14 cellular contexts compared by ENCODE assay signal in genomic region chr2:206798009-206798408, GRCh38. TPM values are rescaled to one million over a fixed set of nuclear protein-coding genes. Genes with fewer than 3 reads are reported as not detected.
A peak's percentile ranks its signal among the peaks of the same experiment; 100 is the strongest.
DNase-seq lines count a peak whose midpoint lies in the region; ATAC-seq and TF ChIP-seq lines count a peak whose summit lies in the region.
"Had no signal": no experiment of that assay in that cellular context is flagged by ENCODE, and none has a peak within 500 bp of the region (broad histone marks: within the 10 kb centered on the region; RNA-seq: fewer than 3 reads in every experiment).

No MANE protein-coding gene starts in this region.

- peak overlapping the region; percentile 5 for H3K27ac Mint-ChIP-seq in activated T-helper 17 cell treated with anti-CD3 and anti-CD28 coated beads, Interleukin-2, amount 50 U/mL, for 72 hours
- H3K27ac Mint-ChIP-seq: T-helper 1 cell treated with Interleukin-12 subunit alpha and Interleukin-12 subunit beta and Interleukin-4 antibody, amounts not matched to agents 30 μg/mL and 1 μg/mL, for 36 hours had no signal

- H3K27ac ChIP-seq in gastrocnemius medialis (no peak overlapping the region), caudate nucleus (ENCODE audit: low read depth, low read length) (no peak overlapping the region)
- H3K27ac ChIP-seq: testis had no signal

- H3K9me3 Mint-ChIP-seq in activated T-helper 17 cell treated with anti-CD3 and anti-CD28 coated beads, Interleukin-2, amount 50 U/mL, for 72 hours, result no peaks in the 10 kb centered on the region
- H3K9me3 Mint-ChIP-seq: T-helper 1 cell treated with Interleukin-12 subunit alpha and Interleukin-12 subunit beta and Interleukin-4 antibody, amounts not matched to agents 30 μg/mL and 1 μg/mL, for 36 hours had no signal

- H3K4me1 Mint-ChIP-seq in activated T-helper 17 cell treated with anti-CD3 and anti-CD28 coated beads, Interleukin-2, amount 50 U/mL, for 72 hours, result peaks cover 4% of the 10 kb centered on the region

- H3K4me3 ChIP-seq in GM12864 (ENCODE audit: low read depth, low read length) (no peak overlapping the region), gastrocnemius medialis (no peak overlapping the region)
- H3K4me3 ChIP-seq: smooth muscle cell, testis had no signal

- no peaks in the 10 kb centered on the region for H3K9me3 ChIP-seq in gastrocnemius medialis
- H3K9me3 ChIP-seq: testis had no signal

- no peaks in the 10 kb centered on the region for H3K27me3 Mint-ChIP-seq in activated T-helper 17 cell treated with anti-CD3 and anti-CD28 coated beads, Interleukin-2, amount 50 U/mL, for 72 hours

- in situ Hi-C loops in gastrocnemius medialis (cut with MboI; ENCODE audit: low sequenced_read_pairs in 4 of 4), result loop anchor here in 2 of 4 donors (5.0 to 10.0 kb wide), 2 partner anchors 674 to 677 kb away; no protein-coding TSS in a partner anchor

- TF ChIP-seq CTCF in GM12864 (IDR thresholded peaks at IDR 0.05; ENCODE audit: low read depth, low read length, missing control alignments), result no peak
- TF ChIP-seq CTCF in gastrocnemius medialis (IDR thresholded peaks at IDR 0.05 in 4 of 5, conservative IDR thresholded peaks at IDR 0.05 in 1 of 5), result no peak

- H3K4me3 Mint-ChIP-seq in activated T-helper 17 cell treated with anti-CD3 and anti-CD28 coated beads, Interleukin-2, amount 50 U/mL, for 72 hours, result no peak overlapping the region
- H3K4me3 Mint-ChIP-seq: T-helper 1 cell treated with Interleukin-12 subunit alpha and Interleukin-12 subunit beta and Interleukin-4 antibody, amounts not matched to agents 30 μg/mL and 1 μg/mL, for 36 hours had no signal

- peak; percentile 69 for ATAC-seq in GM19438 (IDR thresholded peaks at IDR 0.05; ENCODE audit: low read depth, unreplicated experiment)
- ATAC-seq in HG03159 (IDR thresholded peaks at IDR 0.05; ENCODE audit: unreplicated experiment), result peak; percentile 69
- ATAC-seq in activated T-helper 17 cell treated with anti-CD3 and anti-CD28 coated beads, Interleukin-2, amount 50 U/mL, for 72 hours (replicated peaks), result peak; percentile 78
- no peak for ATAC-seq in gastrocnemius medialis
- ATAC-seq: esophagus mucosa had no signal

- peaks cover 0 to 6% of the 10 kb centered on the region in 2 donors for H3K36me3 ChIP-seq in gastrocnemius medialis

- peak; percentile 16 for DNase-seq in GM12864 (ENCODE audit: low read depth)
- DNase-seq in gastrocnemius medialis, result no peak
- no peak for DNase-seq in caudate nucleus (lab: John Stamatoyannopoulos, UW)
- DNase-seq in HPDE6-E6E7 (ENCODE audit: extremely low spot score), result no peak
- DNase-seq in NCI-H146 treated with DMSO at 0.1 percent for 48 hours (lab: John Stamatoyannopoulos, UW; ENCODE audit: unreplicated experiment), result no peak
- DNase-seq: H7, NCI-H2081 treated with DMSO at 0.1 percent for 48 hours, testis had no signal

- H3K36me3 Mint-ChIP-seq in activated T-helper 17 cell treated with anti-CD3 and anti-CD28 coated beads, Interleukin-2, amount 50 U/mL, for 72 hours (ENCODE audit: low read depth), result peaks cover 15% of the 10 kb centered on the region

- no peaks in the 10 kb centered on the region for H3K27me3 ChIP-seq in gastrocnemius medialis
- H3K27me3 ChIP-seq: testis had no signal

- intact Hi-C loops in gastrocnemius medialis (cut with DNase I; ENCODE audit: low total_unique reads), result no loop called here

- no peak for TF ChIP-seq POLR2A in gastrocnemius medialis (IDR thresholded peaks at IDR 0.05)

- H3K4me1 ChIP-seq in gastrocnemius medialis, result peaks cover 0 to 10% of the 10 kb centered on the region in 2 donors

RNA-seq across cellular contexts. Expression of gene FASTKD2, which starts 32.6 kb away (rescaled TPM):
- total RNA-seq in activated T-helper 17 cell treated with anti-CD3 and anti-CD28 coated beads, Interleukin-2, amount 50 U/mL, for 72 hours, result 10 to 100 TPM; 24.3 to 40.1 TPM
- total RNA-seq in gastrocnemius medialis, result 10 to 100 TPM; 42.9 to 68.6 (median 54.9) TPM

RNA-seq across cellular contexts. Expression of gene MDH1B, which starts 32.9 kb away (rescaled TPM):
- total RNA-seq in activated T-helper 17 cell treated with anti-CD3 and anti-CD28 coated beads, Interleukin-2, amount 50 U/mL, for 72 hours, result 1 to 10 TPM in 1 of 2 donors, under 1 TPM in 1; 0.56 to 1.1 TPM
- 1 to 10 TPM in 1 of 4 donors, under 1 TPM in 3; 0.13 to 1.6 (median 0.49) TPM for total RNA-seq in gastrocnemius medialis

Comparison
In these comparisons a context has a peak if more than half of its experiments do, and no peak if none do; other contexts are left out.
1. ATAC-seq: peak in GM19438 (single experiment), HG03159 (single experiment) and activated T-helper 17 cell treated with anti-CD3 and anti-CD28 coated beads, Interleukin-2, amount 50 U/mL, for 72 hours (single experiment); none in gastrocnemius medialis (0 of 2).